ENCODE assay signal across 30 cellular contexts in the genomic region with DNA sequence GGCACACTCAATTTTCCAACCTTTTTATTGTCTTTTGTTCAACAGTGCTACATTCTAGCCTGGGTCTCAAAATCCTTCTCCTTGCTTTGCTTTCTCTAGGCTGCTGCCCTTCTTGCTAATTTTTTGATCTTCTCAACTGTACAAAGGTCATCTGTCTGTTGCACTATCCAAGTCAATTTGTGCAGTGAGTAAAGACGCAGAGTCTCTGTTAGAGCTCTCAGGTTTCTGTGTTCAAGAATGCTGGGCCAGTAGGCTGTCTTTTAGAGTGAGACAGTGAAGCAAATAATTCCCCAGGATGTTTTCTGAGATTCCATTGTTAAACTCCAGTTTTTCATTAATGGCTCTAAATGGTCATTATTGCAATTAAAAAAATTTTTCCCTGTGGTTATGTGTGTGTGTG.
"Had no signal": no experiment of that assay in that cellular context is flagged by ENCODE, and none has a peak within 500 bp of the region (broad histone marks: within the 10 kb centered on the region; RNA-seq: fewer than 3 reads in every experiment).

No MANE protein-coding gene starts in this region.

- H3K27me3 Mint-ChIP-seq: activated CD4-positive, alpha-beta T cell treated with anti-CD3 and anti-CD28 coated beads, Interleukin-2, amount 10 ng/mL, durations not matched to agents 24 days and 14 days; activated naive CD4-positive, alpha-beta T cell treated with anti-CD3 and anti-CD28 coated beads, Interleukin-2, amount 10 ng/mL, durations not matched to agents 7 days and 5 days; activated naive CD8-positive, alpha-beta T cell treated with anti-CD3 and anti-CD28 coated beads, Interleukin-2, amount 10 ng/mL, durations not matched to agents 7 days and 5 days; central memory CD8-positive, alpha-beta T cell; stimulated activated naive B cell treated with anti-CD40 and anti-IgM and Interleukin-4, amounts not matched to agents 10 μg/mL and 1 μg/mL and 100 μg/mL, for 72 hours had no signal

- H3K27ac Mint-ChIP-seq: activated CD4-positive, alpha-beta memory T cell treated with anti-CD3 and anti-CD28 coated beads for 36 hours; activated CD4-positive, alpha-beta T cell treated with anti-CD3 and anti-CD28 coated beads, Interleukin-2, amount 10 ng/mL, durations not matched to agents 24 days and 14 days; activated naive CD4-positive, alpha-beta T cell treated with anti-CD3 and anti-CD28 coated beads, Interleukin-2, amount 10 ng/mL, durations not matched to agents 7 days and 5 days; activated naive CD8-positive, alpha-beta T cell treated with anti-CD3 and anti-CD28 coated beads, Interleukin-2, amount 10 ng/mL, durations not matched to agents 7 days and 5 days; activated T-helper 1 cell treated with anti-CD3 and anti-CD28 coated beads, Interleukin-12 subunit alpha, Interleukin-12 subunit beta, Interleukin-2, Interleukin-4 antibody, amounts not matched to agents 30 ng/mL and 10 ng/mL and 1 ng/mL, durations not matched to agents 14 hours and 24 hours and 36 hours; naive thymus-derived CD4-positive, alpha-beta T cell; stimulated activated naive B cell treated with anti-CD40 and anti-IgM and Interleukin-4, amounts not matched to agents 10 μg/mL and 1 μg/mL and 100 μg/mL, for 72 hours; T-helper 17 cell had no signal

- H3K9me3 ChIP-seq: neutrophil, ovary, prostate gland, sigmoid colon, stomach, thyroid gland had no signal

- H3K9me3 Mint-ChIP-seq: activated CD4-positive, alpha-beta memory T cell treated with anti-CD3 and anti-CD28 coated beads for 36 hours; activated CD4-positive, alpha-beta T cell treated with anti-CD3 and anti-CD28 coated beads, Interleukin-2, amount 10 ng/mL, durations not matched to agents 24 days and 14 days; activated naive CD4-positive, alpha-beta T cell treated with anti-CD3 and anti-CD28 coated beads, Interleukin-2, amount 10 ng/mL, durations not matched to agents 7 days and 5 days; activated naive CD8-positive, alpha-beta T cell treated with anti-CD3 and anti-CD28 coated beads, Interleukin-2, amount 10 ng/mL, durations not matched to agents 7 days and 5 days; activated T-helper 1 cell treated with anti-CD3 and anti-CD28 coated beads, Interleukin-12 subunit alpha, Interleukin-12 subunit beta, Interleukin-2, Interleukin-4 antibody, amounts not matched to agents 30 ng/mL and 10 ng/mL and 1 ng/mL, durations not matched to agents 14 hours and 24 hours and 36 hours; central memory CD8-positive, alpha-beta T cell; naive thymus-derived CD4-positive, alpha-beta T cell; stimulated activated naive B cell treated with anti-CD40 and anti-IgM and Interleukin-4, amounts not matched to agents 10 μg/mL and 1 μg/mL and 100 μg/mL, for 72 hours had no signal

- H3K4me1 ChIP-seq: prostate gland, sigmoid colon, stomach, thyroid gland had no signal

- H3K27ac ChIP-seq: coronary artery, neutrophil, ovary, prostate gland, sigmoid colon, stomach, thyroid gland, WERI-Rb-1 had no signal

- H3K27me3 ChIP-seq: dorsolateral prefrontal cortex, neutrophil, ovary, sigmoid colon, stomach, thyroid gland had no signal

- DNase-seq: activated CD4-positive, alpha-beta memory T cell treated with anti-CD3 and anti-CD28 coated beads for 36 hours; activated CD4-positive, alpha-beta T cell treated with anti-CD3 and anti-CD28 coated beads, Interleukin-2, amount 10 ng/mL, durations not matched to agents 24 days and 14 days; activated CD4-positive, CD25-positive, alpha-beta regulatory T cell treated with anti-CD3 and anti-CD28 coated beads, Interleukin-2, amount 50 U/mL, for 72 hours; activated CD8-positive, alpha-beta memory T cell treated with anti-CD3 and anti-CD28 coated beads, Interleukin-2, amount 50 U/mL, for 4 hours; activated effector memory CD4-positive, alpha-beta T cell treated with anti-CD3 and anti-CD28 coated beads, Interleukin-2, amount 50 U/mL, for 16 hours; activated naive CD4-positive, alpha-beta T cell treated with anti-CD3 and anti-CD28 coated beads, Interleukin-2, amount 10 ng/mL, durations not matched to agents 7 days and 5 days; activated naive CD8-positive, alpha-beta T cell treated with anti-CD3 and anti-CD28 coated beads, Interleukin-2, amount 10 ng/mL, durations not matched to agents 7 days and 5 days; activated T-cell treated with anti-CD3 and anti-CD28 coated beads, Interleukin-2, amount 50 U/mL, for 1 hour; amniotic stem cell; dorsolateral prefrontal cortex; effector memory CD4-positive, alpha-beta T cell; left cardiac atrium; mammary epithelial cell; midbrain; naive thymus-derived CD4-positive, alpha-beta T cell; ovary; sigmoid colon; small intestine; stimulated activated CD4-positive, alpha-beta T cell treated with anti-CD3 and anti-CD28 coated beads, Interleukin-2, amount 100 ng/mL, for 24 hours; stimulated activated naive B cell treated with anti-CD40 and anti-IgM and Interleukin-4, amounts not matched to agents 10 μg/mL and 1 μg/mL and 100 μg/mL, for 72 hours; stomach; T-helper 17 cell; T1000; thyroid gland; WERI-Rb-1 had no signal

- H3K36me3 Mint-ChIP-seq: activated CD4-positive, alpha-beta memory T cell treated with anti-CD3 and anti-CD28 coated beads for 36 hours; activated naive CD4-positive, alpha-beta T cell treated with anti-CD3 and anti-CD28 coated beads, Interleukin-2, amount 10 ng/mL, durations not matched to agents 7 days and 5 days; activated naive CD8-positive, alpha-beta T cell treated with anti-CD3 and anti-CD28 coated beads, Interleukin-2, amount 10 ng/mL, durations not matched to agents 7 days and 5 days; naive thymus-derived CD4-positive, alpha-beta T cell; stimulated activated naive B cell treated with anti-CD40 and anti-IgM and Interleukin-4, amounts not matched to agents 10 μg/mL and 1 μg/mL and 100 μg/mL, for 72 hours had no signal

- H3K4me3 Mint-ChIP-seq: activated CD4-positive, alpha-beta memory T cell treated with anti-CD3 and anti-CD28 coated beads for 36 hours; activated CD4-positive, alpha-beta T cell treated with anti-CD3 and anti-CD28 coated beads, Interleukin-2, amount 10 ng/mL, durations not matched to agents 24 days and 14 days; activated naive CD4-positive, alpha-beta T cell treated with anti-CD3 and anti-CD28 coated beads, Interleukin-2, amount 10 ng/mL, durations not matched to agents 7 days and 5 days; activated naive CD8-positive, alpha-beta T cell treated with anti-CD3 and anti-CD28 coated beads, Interleukin-2, amount 10 ng/mL, durations not matched to agents 7 days and 5 days; activated T-helper 1 cell treated with anti-CD3 and anti-CD28 coated beads, Interleukin-12 subunit alpha, Interleukin-12 subunit beta, Interleukin-2, Interleukin-4 antibody, amounts not matched to agents 30 ng/mL and 10 ng/mL and 1 ng/mL, durations not matched to agents 14 hours and 24 hours and 36 hours; central memory CD8-positive, alpha-beta T cell; naive thymus-derived CD4-positive, alpha-beta T cell; stimulated activated naive B cell treated with anti-CD40 and anti-IgM and Interleukin-4, amounts not matched to agents 10 μg/mL and 1 μg/mL and 100 μg/mL, for 72 hours; T-helper 17 cell had no signal

- H3K4me1 Mint-ChIP-seq: activated CD4-positive, alpha-beta T cell treated with anti-CD3 and anti-CD28 coated beads, Interleukin-2, amount 10 ng/mL, durations not matched to agents 24 days and 14 days; activated naive CD4-positive, alpha-beta T cell treated with anti-CD3 and anti-CD28 coated beads, Interleukin-2, amount 10 ng/mL, durations not matched to agents 7 days and 5 days; activated naive CD8-positive, alpha-beta T cell treated with anti-CD3 and anti-CD28 coated beads, Interleukin-2, amount 10 ng/mL, durations not matched to agents 7 days and 5 days; central memory CD8-positive, alpha-beta T cell; stimulated activated naive B cell treated with anti-CD40 and anti-IgM and Interleukin-4, amounts not matched to agents 10 μg/mL and 1 μg/mL and 100 μg/mL, for 72 hours; T-helper 17 cell had no signal

- H3K4me3 ChIP-seq: coronary artery, dorsolateral prefrontal cortex, ovary, prostate gland, sigmoid colon, stomach, thyroid gland had no signal

- ATAC-seq: left cardiac atrium; naive thymus-derived CD4-positive, alpha-beta T cell; stimulated activated naive B cell treated with anti-CD40 and anti-IgM and Interleukin-4, amounts not matched to agents 10 μg/mL and 1 μg/mL and 100 μg/mL, for 72 hours; T-helper 17 cell had no signal

- H3K36me3 ChIP-seq: neutrophil, ovary, prostate gland, sigmoid colon, stomach, thyroid gland, WERI-Rb-1 had no signal
